Comparison of ENCODE assay signal across 1 cellular context in genomic region chr19:984165-984967, GRCh38.
A peak's percentile ranks its signal among the peaks of the same experiment; 100 is the strongest.
TF ChIP-seq lines count a peak whose summit lies in the region.

TSS of gene WDR18 (plus strand) at chr19:984345. CDS start at chr19:984354, 9 bp downstream.

TF ChIP-seq in HepG2, 621 proteins besides CTCF, POLR2A, EP300 and RAD21 (continued from another document and continues in another):
- TF ChIP-seq HNRNPK (IDR thresholded peaks at IDR 0.05; ENCODE audit: low read depth, low read length, poor library complexity, severe bottlenecking) (no peak), HDAC6 (IDR thresholded peaks at IDR 0.05; ENCODE audit: low read depth, low read length) (no peak), NFKB2 (CRISPR knock-in tag; IDR thresholded peaks at IDR 0.05; ENCODE audit: borderline replicate concordance) (0 out of 2 replicates have a peak, but pooled peaks have one; percentile 36), TCF12 (IDR thresholded peaks at IDR 0.05) (no peak), TCF12 (CRISPR knock-in tag; IDR thresholded peaks at IDR 0.05) (peak; percentile 74; the same call in 1 of the 2 replicates), CC2D1A (CRISPR knock-in tag; IDR thresholded peaks at IDR 0.05) (no peak), RFX3 (CRISPR knock-in tag; IDR thresholded peaks at IDR 0.05) (no peak), PAF1 (CRISPR knock-in tag; IDR thresholded peaks at IDR 0.05) (no peak), ZNF75D (CRISPR knock-in tag; IDR thresholded peaks at IDR 0.05; ENCODE audit: borderline replicate concordance) (no peak), DR1 (CRISPR knock-in tag; IDR thresholded peaks at IDR 0.05) (no peak), ZNF232 (CRISPR knock-in tag; IDR thresholded peaks at IDR 0.05; ENCODE audit: borderline replicate concordance) (peak; percentile 49; the same call in 1 of the 2 replicates), SRY (CRISPR knock-in tag; IDR thresholded peaks at IDR 0.05) (peak; percentile 94), ZNF747 (CRISPR knock-in tag; IDR thresholded peaks at IDR 0.05; ENCODE audit: borderline replicate concordance) (peak; percentile 79; the same call in 1 of the 2 replicates), ETS1 (CRISPR knock-in tag; IDR thresholded peaks at IDR 0.05) (no peak), CHD2 (IDR thresholded peaks at IDR 0.05; ENCODE audit: low read depth, low read length) (no peak), JUND (CRISPR knock-in tag; IDR thresholded peaks at IDR 0.05) (no peak), GATAD1 (CRISPR knock-in tag; IDR thresholded peaks at IDR 0.05) (peak; percentile 98), ZNF709 (CRISPR knock-in tag; IDR thresholded peaks at IDR 0.05) (peak; percentile 79; the same call in 1 of the 2 replicates), TEAD2 (CRISPR knock-in tag; IDR thresholded peaks at IDR 0.05) (no peak), CBX1 (IDR thresholded peaks at IDR 0.05; ENCODE audit: low read depth) (peak; percentile 85), RXRA (CRISPR knock-in tag; IDR thresholded peaks at IDR 0.05) (peak; percentile 66; the same call in 1 of the 2 replicates), THRA (CRISPR knock-in tag; IDR thresholded peaks at IDR 0.05; ENCODE audit: borderline replicate concordance) (no peak), KDM2A (CRISPR knock-in tag; IDR thresholded peaks at IDR 0.05; ENCODE audit: borderline replicate concordance, low read depth) (no peak; the same call in 1 of the 2 replicates), GTF3A (CRISPR knock-in tag; conservative IDR thresholded peaks at IDR 0.05) (no peak), ZNF326 (CRISPR knock-in tag; IDR thresholded peaks at IDR 0.05; ENCODE audit: borderline replicate concordance) (no peak), IRX3 (CRISPR knock-in tag; IDR thresholded peaks at IDR 0.05; ENCODE audit: borderline replicate concordance, low read depth) (peak; percentile 48; the same call in 1 of the 2 replicates), TMF1 (CRISPR knock-in tag; IDR thresholded peaks at IDR 0.05; ENCODE audit: low read depth) (0 out of 2 replicates have a peak, but pooled peaks have one; percentile 38), ZNF549 (CRISPR knock-in tag; IDR thresholded peaks at IDR 0.05) (no peak), SAP130 (CRISPR knock-in tag; IDR thresholded peaks at IDR 0.05; ENCODE audit: low read depth) (peak; percentile 92), SP1 (IDR thresholded peaks at IDR 0.05) (no peak), SP1 (CRISPR knock-in tag; IDR thresholded peaks at IDR 0.05) (peak; percentile 67; the same call in 1 of the 2 replicates), ZBTB7A (CRISPR knock-in tag; IDR thresholded peaks at IDR 0.05) (peak; percentile 96), ZNF639 (CRISPR knock-in tag; conservative IDR thresholded peaks at IDR 0.05) (0 out of 2 replicates have a peak, but pooled peaks have one; percentile 27), ZNF431 (CRISPR knock-in tag; IDR thresholded peaks at IDR 0.05; ENCODE audit: borderline replicate concordance, low read depth) (no peak), ZNF362 (CRISPR knock-in tag; IDR thresholded peaks at IDR 0.05; ENCODE audit: borderline replicate concordance) (no peak), POLR2G (IDR thresholded peaks at IDR 0.05; ENCODE audit: low read depth, low read length) (peak; percentile 75), KAT7 (CRISPR knock-in tag; IDR thresholded peaks at IDR 0.05; ENCODE audit: borderline replicate concordance) (peak; percentile 60; the same call in 1 of the 2 replicates)
- TF ChIP-seq, protein P1, sequence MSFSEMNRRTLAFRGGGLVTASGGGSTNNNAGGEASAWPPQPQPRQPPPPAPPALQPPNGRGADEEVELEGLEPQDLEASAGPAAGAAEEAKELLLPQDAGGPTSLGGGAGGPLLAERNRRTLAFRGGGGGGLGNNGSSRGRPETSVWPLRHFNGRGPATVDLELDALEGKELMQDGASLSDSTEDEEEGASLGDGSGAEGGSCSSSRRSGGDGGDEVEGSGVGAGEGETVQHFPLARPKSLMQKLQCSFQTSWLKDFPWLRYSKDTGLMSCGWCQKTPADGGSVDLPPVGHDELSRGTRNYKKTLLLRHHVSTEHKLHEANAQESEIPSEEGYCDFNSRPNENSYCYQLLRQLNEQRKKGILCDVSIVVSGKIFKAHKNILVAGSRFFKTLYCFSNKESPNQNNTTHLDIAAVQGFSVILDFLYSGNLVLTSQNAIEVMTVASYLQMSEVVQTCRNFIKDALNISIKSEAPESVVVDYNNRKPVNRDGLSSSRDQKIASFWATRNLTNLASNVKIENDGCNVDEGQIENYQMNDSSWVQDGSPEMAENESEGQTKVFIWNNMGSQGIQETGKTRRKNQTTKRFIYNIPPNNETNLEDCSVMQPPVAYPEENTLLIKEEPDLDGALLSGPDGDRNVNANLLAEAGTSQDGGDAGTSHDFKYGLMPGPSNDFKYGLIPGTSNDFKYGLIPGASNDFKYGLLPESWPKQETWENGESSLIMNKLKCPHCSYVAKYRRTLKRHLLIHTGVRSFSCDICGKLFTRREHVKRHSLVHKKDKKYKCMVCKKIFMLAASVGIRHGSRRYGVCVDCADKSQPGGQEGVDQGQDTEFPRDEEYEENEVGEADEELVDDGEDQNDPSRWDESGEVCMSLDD (CRISPR knock-in tag; IDR thresholded peaks at IDR 0.05; ENCODE audit: borderline replicate concordance): no peak
- TF ChIP-seq, protein P2, sequence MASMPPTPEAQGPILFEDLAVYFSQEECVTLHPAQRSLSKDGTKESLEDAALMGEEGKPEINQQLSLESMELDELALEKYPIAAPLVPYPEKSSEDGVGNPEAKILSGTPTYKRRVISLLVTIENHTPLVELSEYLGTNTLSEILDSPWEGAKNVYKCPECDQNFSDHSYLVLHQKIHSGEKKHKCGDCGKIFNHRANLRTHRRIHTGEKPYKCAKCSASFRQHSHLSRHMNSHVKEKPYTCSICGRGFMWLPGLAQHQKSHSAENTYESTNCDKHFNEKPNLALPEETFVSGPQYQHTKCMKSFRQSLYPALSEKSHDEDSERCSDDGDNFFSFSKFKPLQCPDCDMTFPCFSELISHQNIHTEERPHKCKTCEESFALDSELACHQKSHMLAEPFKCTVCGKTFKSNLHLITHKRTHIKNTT (CRISPR knock-in tag; IDR thresholded peaks at IDR 0.05): 0 out of 2 replicates have a peak, but pooled peaks have one; percentile 60
- TF ChIP-seq, protein P3, sequence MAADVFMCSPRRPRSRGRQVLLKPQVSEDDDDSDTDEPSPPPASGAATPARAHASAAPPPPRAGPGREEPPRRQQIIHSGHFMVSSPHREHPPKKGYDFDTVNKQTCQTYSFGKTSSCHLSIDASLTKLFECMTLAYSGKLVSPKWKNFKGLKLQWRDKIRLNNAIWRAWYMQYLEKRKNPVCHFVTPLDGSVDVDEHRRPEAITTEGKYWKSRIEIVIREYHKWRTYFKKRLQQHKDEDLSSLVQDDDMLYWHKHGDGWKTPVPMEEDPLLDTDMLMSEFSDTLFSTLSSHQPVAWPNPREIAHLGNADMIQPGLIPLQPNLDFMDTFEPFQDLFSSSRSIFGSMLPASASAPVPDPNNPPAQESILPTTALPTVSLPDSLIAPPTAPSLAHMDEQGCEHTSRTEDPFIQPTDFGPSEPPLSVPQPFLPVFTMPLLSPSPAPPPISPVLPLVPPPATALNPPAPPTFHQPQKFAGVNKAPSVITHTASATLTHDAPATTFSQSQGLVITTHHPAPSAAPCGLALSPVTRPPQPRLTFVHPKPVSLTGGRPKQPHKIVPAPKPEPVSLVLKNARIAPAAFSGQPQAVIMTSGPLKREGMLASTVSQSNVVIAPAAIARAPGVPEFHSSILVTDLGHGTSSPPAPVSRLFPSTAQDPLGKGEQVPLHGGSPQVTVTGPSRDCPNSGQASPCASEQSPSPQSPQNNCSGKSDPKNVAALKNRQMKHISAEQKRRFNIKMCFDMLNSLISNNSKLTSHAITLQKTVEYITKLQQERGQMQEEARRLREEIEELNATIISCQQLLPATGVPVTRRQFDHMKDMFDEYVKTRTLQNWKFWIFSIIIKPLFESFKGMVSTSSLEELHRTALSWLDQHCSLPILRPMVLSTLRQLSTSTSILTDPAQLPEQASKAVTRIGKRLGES (CRISPR knock-in tag; IDR thresholded peaks at IDR 0.05; ENCODE audit: borderline replicate concordance): no peak
- TF ChIP-seq, protein P4, sequence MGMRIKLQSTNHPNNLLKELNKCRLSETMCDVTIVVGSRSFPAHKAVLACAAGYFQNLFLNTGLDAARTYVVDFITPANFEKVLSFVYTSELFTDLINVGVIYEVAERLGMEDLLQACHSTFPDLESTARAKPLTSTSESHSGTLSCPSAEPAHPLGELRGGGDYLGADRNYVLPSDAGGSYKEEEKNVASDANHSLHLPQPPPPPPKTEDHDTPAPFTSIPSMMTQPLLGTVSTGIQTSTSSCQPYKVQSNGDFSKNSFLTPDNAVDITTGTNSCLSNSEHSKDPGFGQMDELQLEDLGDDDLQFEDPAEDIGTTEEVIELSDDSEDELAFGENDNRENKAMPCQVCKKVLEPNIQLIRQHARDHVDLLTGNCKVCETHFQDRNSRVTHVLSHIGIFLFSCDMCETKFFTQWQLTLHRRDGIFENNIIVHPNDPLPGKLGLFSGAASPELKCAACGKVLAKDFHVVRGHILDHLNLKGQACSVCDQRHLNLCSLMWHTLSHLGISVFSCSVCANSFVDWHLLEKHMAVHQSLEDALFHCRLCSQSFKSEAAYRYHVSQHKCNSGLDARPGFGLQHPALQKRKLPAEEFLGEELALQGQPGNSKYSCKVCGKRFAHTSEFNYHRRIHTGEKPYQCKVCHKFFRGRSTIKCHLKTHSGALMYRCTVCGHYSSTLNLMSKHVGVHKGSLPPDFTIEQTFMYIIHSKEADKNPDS (CRISPR knock-in tag; IDR thresholded peaks at IDR 0.05): no peak
- TF ChIP-seq, protein P5, sequence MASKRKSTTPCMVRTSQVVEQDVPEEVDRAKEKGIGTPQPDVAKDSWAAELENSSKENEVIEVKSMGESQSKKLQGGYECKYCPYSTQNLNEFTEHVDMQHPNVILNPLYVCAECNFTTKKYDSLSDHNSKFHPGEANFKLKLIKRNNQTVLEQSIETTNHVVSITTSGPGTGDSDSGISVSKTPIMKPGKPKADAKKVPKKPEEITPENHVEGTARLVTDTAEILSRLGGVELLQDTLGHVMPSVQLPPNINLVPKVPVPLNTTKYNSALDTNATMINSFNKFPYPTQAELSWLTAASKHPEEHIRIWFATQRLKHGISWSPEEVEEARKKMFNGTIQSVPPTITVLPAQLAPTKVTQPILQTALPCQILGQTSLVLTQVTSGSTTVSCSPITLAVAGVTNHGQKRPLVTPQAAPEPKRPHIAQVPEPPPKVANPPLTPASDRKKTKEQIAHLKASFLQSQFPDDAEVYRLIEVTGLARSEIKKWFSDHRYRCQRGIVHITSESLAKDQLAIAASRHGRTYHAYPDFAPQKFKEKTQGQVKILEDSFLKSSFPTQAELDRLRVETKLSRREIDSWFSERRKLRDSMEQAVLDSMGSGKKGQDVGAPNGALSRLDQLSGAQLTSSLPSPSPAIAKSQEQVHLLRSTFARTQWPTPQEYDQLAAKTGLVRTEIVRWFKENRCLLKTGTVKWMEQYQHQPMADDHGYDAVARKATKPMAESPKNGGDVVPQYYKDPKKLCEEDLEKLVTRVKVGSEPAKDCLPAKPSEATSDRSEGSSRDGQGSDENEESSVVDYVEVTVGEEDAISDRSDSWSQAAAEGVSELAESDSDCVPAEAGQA (IDR thresholded peaks at IDR 0.05; ENCODE audit: low read depth): peak; percentile 80
- TF ChIP-seq, protein P5 (CRISPR knock-in tag; IDR thresholded peaks at IDR 0.05; ENCODE audit: borderline replicate concordance): no peak
